In genomic region chr16:12709807-12710206, GRCh38 we compare ENCODE assay signal across 30 cellular contexts.
"Had no signal": no experiment of that assay in that cellular context is flagged by ENCODE, and none has a peak within 500 bp of the region (broad histone marks: within the 10 kb centered on the region; RNA-seq: fewer than 3 reads in every experiment).

No MANE protein-coding gene starts in this region.

- H3K4me1 ChIP-seq: lower lobe of right lung, neural progenitor cell, right atrium auricular region, suprapubic skin, tibial nerve, uterus had no signal

- H3K9ac ChIP-seq: neural progenitor cell had no signal

- ATAC-seq: left colon, left lung, lower lobe of right lung, natural killer cell, sciatic nerve had no signal

- H3K4me3 ChIP-seq: left lung, lower lobe of right lung, neural progenitor cell, ovary, right atrium auricular region, skin epidermis, suprapubic skin, tibial nerve, uterus had no signal

- H2AFZ ChIP-seq: neural progenitor cell had no signal

- H3K36me3 Mint-ChIP-seq: neural progenitor cell had no signal

- H3K9me3 ChIP-seq: lower lobe of right lung, neutrophil, ovary, right atrium auricular region, suprapubic skin, tibial nerve had no signal

- DNase-seq: hypothalamus; immature natural killer cell; kidney; left colon; left lung; lower lobe of right lung; mammary epithelial cell; mesendoderm; naive B cell; natural killer cell; nephron progenitor cell; ovary; stimulated activated CD4-positive, alpha-beta T cell treated with anti-CD3 and anti-CD28 coated beads, Interleukin-12 subunit alpha, Interleukin-12 subunit beta, amount 100 ng/mL, for 4 hours; stimulated activated CD4-positive, alpha-beta T cell treated with anti-CD3 and anti-CD28 coated beads, Interleukin-15, amount 100 ng/mL, for 24 hours; stimulated activated CD4-positive, alpha-beta T cell treated with anti-CD3 and anti-CD28 coated beads, Interleukin-2, amount 100 ng/mL, for 24 hours; stimulated activated CD4-positive, alpha-beta T cell treated with anti-CD3 and anti-CD28 coated beads, Interleukin-4, amount 100 ng/mL, for 1 hour; stimulated activated naive CD4-positive, alpha-beta T cell; uterus had no signal

- H3K27ac ChIP-seq: left lung, lower lobe of right lung, neural progenitor cell, neutrophil, ovary, right atrium auricular region, skin epidermis, suprapubic skin, tibial nerve, uterus had no signal

- H3K36me3 ChIP-seq: neural progenitor cell, ovary, right atrium auricular region, suprapubic skin, uterus had no signal

- H3K4me1 Mint-ChIP-seq: immature natural killer cell, mesothelial cell of epicardium, naive B cell, nephron progenitor cell, neural progenitor cell had no signal

- H3K4me3 Mint-ChIP-seq: immature natural killer cell; mesothelial cell of epicardium; naive B cell; natural killer cell; nephron progenitor cell; neural progenitor cell; stimulated activated naive CD8-positive, alpha-beta T cell treated with anti-CD3 and anti-CD28 coated beads, Interleukin-15, Interleukin-2, amounts not matched to agents 100 ng/mL and 50 ng/mL, for 24 hours; type B pancreatic cell had no signal

- H3K27me3 ChIP-seq: left lung, neural progenitor cell, neutrophil, ovary, right atrium auricular region, suprapubic skin, tibial nerve, uterus had no signal

- H3K4me2 ChIP-seq: neural progenitor cell had no signal

- FAIRE-seq: islet of Langerhans, kidney had no signal

- H3K27ac Mint-ChIP-seq: immature natural killer cell; mesothelial cell of epicardium; naive B cell; natural killer cell; nephron progenitor cell; neural progenitor cell; progenitor cell of endocrine pancreas; stimulated activated naive CD8-positive, alpha-beta T cell treated with anti-CD3 and anti-CD28 coated beads, Interleukin-15, Interleukin-2, amounts not matched to agents 100 ng/mL and 50 ng/mL, for 24 hours; type B pancreatic cell had no signal

- H3K9me3 Mint-ChIP-seq: natural killer cell, neural progenitor cell had no signal

- H3K27me3 Mint-ChIP-seq: naive B cell; progenitor cell of endocrine pancreas; stimulated activated naive CD8-positive, alpha-beta T cell treated with anti-CD3 and anti-CD28 coated beads, Interleukin-15, Interleukin-2, amounts not matched to agents 100 ng/mL and 50 ng/mL, for 24 hours; type B pancreatic cell had no signal
